In genomic region chr5:124678992-124679519, GRCh38 we compare ENCODE assay signal across 16 cellular contexts.
DNase-seq lines count a peak whose midpoint lies in the region; ATAC-seq and TF ChIP-seq lines count a peak whose summit lies in the region.
"Had no signal": no experiment of that assay in that cellular context is flagged by ENCODE, and none has a peak within 500 bp of the region (broad histone marks: within the 10 kb centered on the region; RNA-seq: fewer than 3 reads in every experiment).

No MANE protein-coding gene starts in this region.

- H3K4me3 ChIP-seq in ectodermal cell (ENCODE audit: insufficient read depth, low read depth, low read length), result no peak overlapping the region
- H3K4me3 ChIP-seq: ascending aorta had no signal

- H3K27me3 Mint-ChIP-seq in nephron progenitor cell (ENCODE audit: low read depth, poor library complexity), result no peaks in the 10 kb centered on the region
- H3K27me3 Mint-ChIP-seq in type B pancreatic cell, result no peaks in the 10 kb centered on the region

- peaks cover 48% of the 10 kb centered on the region for H3K36me3 Mint-ChIP-seq in nephron progenitor cell (ENCODE audit: low read depth)
- peaks cover 29% of the 10 kb centered on the region for H3K36me3 Mint-ChIP-seq in type B pancreatic cell

- H3K9me3 Mint-ChIP-seq in nephron progenitor cell (no peaks in the 10 kb centered on the region), type B pancreatic cell (no peaks in the 10 kb centered on the region)
- H3K9me3 Mint-ChIP-seq: dendritic cell treated with granulocyte-macrophage colony-stimulating factor and Interleukin-4, amounts not matched to agents 40 ng/mL and 50 ng/mL, for 4 days had no signal

- H3K4me3 Mint-ChIP-seq in nephron progenitor cell, result peak overlapping the region; percentile 43
- peak overlapping the region; percentile 37 for H3K4me3 Mint-ChIP-seq in type B pancreatic cell
- H3K4me3 Mint-ChIP-seq: activated CD4-positive, alpha-beta T cell treated with anti-CD3 and anti-CD28 coated beads for 36 hours; dendritic cell treated with granulocyte-macrophage colony-stimulating factor and Interleukin-4, amounts not matched to agents 40 ng/mL and 50 ng/mL, for 4 days had no signal

- DNase-seq in DMS 273 (lab: John Stamatoyannopoulos, UW; ENCODE audit: unreplicated experiment) (peak; percentile 45), DMS 273 treated with DMSO at 0.1 percent for 48 hours (lab: John Stamatoyannopoulos, UW) (no peak), nephron progenitor cell (no peak), type B pancreatic cell (ENCODE audit: extremely low spot score, unreplicated experiment) (no peak), globus pallidus (ENCODE audit: low spot score) (no peak), nucleus accumbens (lab: John Stamatoyannopoulos, UW) (no peak)
- DNase-seq: activated CD4-positive, alpha-beta T cell treated with anti-CD3 and anti-CD28 coated beads for 36 hours; activated naive CD4-positive, alpha-beta T cell; H7; kidney; T-helper 9 cell had no signal

- ATAC-seq in HG02623 (IDR thresholded peaks at IDR 0.05; ENCODE audit: unreplicated experiment), result no peak
- ATAC-seq: activated CD4-positive, alpha-beta T cell treated with anti-CD3 and anti-CD28 coated beads for 36 hours had no signal

- no peaks in the 10 kb centered on the region for H3K36me3 ChIP-seq in ectodermal cell (ENCODE audit: control insufficient read depth, insufficient read depth, low read length)
- H3K36me3 ChIP-seq: ascending aorta had no signal

- H3K27me3 ChIP-seq in ectodermal cell (ENCODE audit: control insufficient read depth, insufficient read depth, low read length, poor library complexity, severe bottlenecking), result no peaks in the 10 kb centered on the region
- H3K27me3 ChIP-seq: ascending aorta had no signal

- no peak for TF ChIP-seq CTCF in nephron progenitor cell (IDR thresholded peaks at IDR 0.05)
- TF ChIP-seq CTCF in type B pancreatic cell (conservative IDR thresholded peaks at IDR 0.05), result no peak

- H3K4me1 Mint-ChIP-seq in nephron progenitor cell, result peaks cover 84% of the 10 kb centered on the region
- peaks cover 64% of the 10 kb centered on the region for H3K4me1 Mint-ChIP-seq in type B pancreatic cell (ENCODE audit: unreplicated experiment)
- H3K4me1 Mint-ChIP-seq: activated CD4-positive, alpha-beta T cell treated with anti-CD3 and anti-CD28 coated beads for 36 hours had no signal

- H3K27ac Mint-ChIP-seq in nephron progenitor cell (peak overlapping the region; percentile 98), type B pancreatic cell (peak overlapping the region; percentile 33)
- H3K27ac Mint-ChIP-seq: activated CD4-positive, alpha-beta T cell treated with anti-CD3 and anti-CD28 coated beads for 36 hours; dendritic cell treated with granulocyte-macrophage colony-stimulating factor and Interleukin-4, amounts not matched to agents 40 ng/mL and 50 ng/mL, for 4 days had no signal

- H3K9me3 ChIP-seq in ectodermal cell (ENCODE audit: control insufficient read depth, low read length), result no peaks in the 10 kb centered on the region
- H3K9me3 ChIP-seq: ascending aorta had no signal

- peaks cover 41% of the 10 kb centered on the region for H3K4me1 ChIP-seq in ectodermal cell (ENCODE audit: control insufficient read depth, insufficient read depth, low read length)

- peak overlapping the region; percentile 52 for H3K27ac ChIP-seq in ectodermal cell (ENCODE audit: insufficient read depth, low read depth, low read length, poor library complexity, severe bottlenecking)
- H3K27ac ChIP-seq: 22Rv1 had no signal

- WGBS in ectodermal cell, 2 experiments, result 64 to 66% methylated on average over 5 to 6 of the region's 6 CpGs
